In the genomic region with DNA sequence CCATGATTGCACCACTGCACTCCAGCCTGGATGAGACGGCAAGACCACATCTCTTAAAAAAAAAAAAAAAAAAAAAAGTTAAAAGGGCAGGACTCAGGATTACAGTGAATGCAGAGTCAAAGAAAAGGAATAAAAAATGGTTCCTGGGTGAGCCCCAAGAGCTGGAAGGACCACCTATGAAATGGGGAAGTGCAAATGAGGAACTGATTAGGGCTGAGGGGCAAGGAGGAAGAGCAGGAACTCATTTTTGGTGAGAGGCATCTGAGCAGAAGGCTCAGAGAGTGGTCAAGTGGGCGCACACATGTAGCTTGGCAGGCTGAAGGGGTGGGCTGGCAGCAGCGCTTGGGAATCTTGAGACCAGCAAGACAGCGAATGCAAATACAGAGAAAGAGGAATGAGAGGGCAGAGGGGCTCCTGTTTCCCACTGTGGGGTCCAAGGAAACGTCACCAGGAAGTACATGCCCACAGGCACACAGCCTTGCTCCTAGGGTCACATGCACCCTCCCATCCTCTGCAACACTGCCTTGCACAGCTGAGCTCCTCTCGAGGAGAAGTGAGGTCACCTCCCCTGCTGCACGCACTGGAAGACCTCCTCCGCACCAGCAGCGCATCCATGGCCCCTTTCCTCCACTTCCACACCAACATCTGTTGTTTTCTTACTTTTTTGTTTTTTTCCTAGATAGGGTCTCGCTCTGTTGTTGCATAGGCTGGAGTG, we compare ENCODE assay signal across 1 cellular context.
TF ChIP-seq lines count a peak whose summit lies in the region.

No MANE protein-coding gene starts in this region.

TF ChIP-seq in K562, 482 proteins besides CTCF, POLR2A, EP300 and RAD21 (continued from another document):
- TF ChIP-seq, protein P1, sequence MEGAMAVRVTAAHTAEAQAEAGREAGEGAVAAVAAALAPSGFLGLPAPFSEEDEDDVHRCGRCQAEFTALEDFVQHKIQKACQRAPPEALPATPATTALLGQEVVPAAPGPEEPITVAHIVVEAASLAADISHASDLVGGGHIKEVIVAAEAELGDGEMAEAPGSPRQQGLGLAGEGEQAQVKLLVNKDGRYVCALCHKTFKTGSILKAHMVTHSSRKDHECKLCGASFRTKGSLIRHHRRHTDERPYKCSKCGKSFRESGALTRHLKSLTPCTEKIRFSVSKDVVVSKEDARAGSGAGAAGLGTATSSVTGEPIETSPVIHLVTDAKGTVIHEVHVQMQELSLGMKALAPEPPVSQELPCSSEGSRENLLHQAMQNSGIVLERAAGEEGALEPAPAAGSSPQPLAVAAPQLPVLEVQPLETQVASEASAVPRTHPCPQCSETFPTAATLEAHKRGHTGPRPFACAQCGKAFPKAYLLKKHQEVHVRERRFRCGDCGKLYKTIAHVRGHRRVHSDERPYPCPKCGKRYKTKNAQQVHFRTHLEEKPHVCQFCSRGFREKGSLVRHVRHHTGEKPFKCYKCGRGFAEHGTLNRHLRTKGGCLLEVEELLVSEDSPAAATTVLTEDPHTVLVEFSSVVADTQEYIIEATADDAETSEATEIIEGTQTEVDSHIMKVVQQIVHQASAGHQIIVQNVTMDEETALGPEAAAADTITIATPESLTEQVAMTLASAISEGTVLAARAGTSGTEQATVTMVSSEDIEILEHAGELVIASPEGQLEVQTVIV (CRISPR knock-in tag; IDR thresholded peaks at IDR 0.05; ENCODE audit: borderline replicate concordance): no peak
- TF ChIP-seq GABPB1 (CRISPR knock-in tag; IDR thresholded peaks at IDR 0.05) (no peak), SPI1 (IDR thresholded peaks at IDR 0.05; ENCODE audit: borderline replicate concordance, low read depth, low read length) (peak; percentile 96)
